Comparison of ENCODE assay signal across 13 cellular contexts in the genomic region with DNA sequence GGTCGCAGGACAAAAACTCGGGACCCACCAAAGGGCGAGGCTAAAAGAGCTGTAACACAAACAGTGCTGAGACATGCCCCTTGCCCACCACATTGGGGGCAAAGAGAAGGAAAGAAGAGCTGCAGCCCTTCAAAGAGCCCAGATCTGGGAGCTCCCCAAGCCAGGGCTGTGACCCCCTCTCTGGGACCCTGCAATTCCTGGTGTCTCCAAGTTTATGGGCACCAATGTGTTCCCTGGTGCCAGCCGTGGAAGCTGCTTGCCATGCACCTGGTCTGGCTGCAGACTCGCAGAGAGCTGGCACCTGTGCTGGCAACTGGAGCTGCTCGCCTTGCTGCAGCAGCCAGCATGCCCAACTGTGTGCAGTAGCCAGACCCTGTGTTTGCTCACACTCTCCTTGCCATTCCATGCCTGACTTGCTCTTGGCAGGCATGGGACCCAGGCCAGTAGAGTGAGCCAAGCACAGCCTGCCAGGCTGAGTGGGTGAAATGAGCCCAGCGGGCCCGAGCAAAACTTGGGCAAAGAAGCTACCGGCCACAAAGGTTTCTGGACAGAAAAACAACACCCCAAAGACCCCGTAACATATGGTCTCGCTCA. TPM values are rescaled to one million over a fixed set of nuclear protein-coding genes. Genes with fewer than 3 reads are reported as not detected.
A peak's percentile ranks its signal among the peaks of the same experiment; 100 is the strongest.
DNase-seq lines count a peak whose midpoint lies in the region; ATAC-seq and TF ChIP-seq lines count a peak whose summit lies in the region.
"Had no signal": no experiment of that assay in that cellular context is flagged by ENCODE, and none has a peak within 500 bp of the region (broad histone marks: within the 10 kb centered on the region; RNA-seq: fewer than 3 reads in every experiment).

No MANE protein-coding gene starts in this region.

- peak; percentile 33; the same call in 1 of the 2 replicates for ATAC-seq in Panc1
- ATAC-seq in gastroesophageal sphincter, result peak; percentile 36

- POLR2A ChIA-PET in Panc1 (lab: Charles Lee), result interaction anchor here (0.6 to 1.0 kb wide), 2 partner anchors 9 to 17 kb away, joined by 3 read pairs; no protein-coding TSS in a partner anchor

- WGBS in gastroesophageal sphincter (ENCODE audit: low coverage in 1 of 2), 2 donors, result 93% methylated on average over 3 of the region's 11 CpGs; no CpG with 5 or more reads in 1 of the 2 donors

- H3K4me1 ChIP-seq in Panc1 (ENCODE audit: control insufficient read depth, insufficient read depth, low read length) (no peaks in the 10 kb centered on the region), gastroesophageal sphincter (peaks cover 0 to 15% (median 0%) of the 10 kb centered on the region in 3 donors)
- H3K4me1 ChIP-seq in effector memory CD4-positive, alpha-beta T cell (ENCODE audit: control insufficient read depth, insufficient read depth, low read length, poor library complexity, severe bottlenecking), result no peaks in the 10 kb centered on the region

- H3K9me3 ChIP-seq in Panc1 (ENCODE audit: control insufficient read depth, insufficient read depth, low read depth, low read length) (no peaks in the 10 kb centered on the region; the same call in 1 of the 2 replicates), gastroesophageal sphincter (peaks cover 0 to 18% (median 0%) of the 10 kb centered on the region in 3 donors)
- H3K9me3 ChIP-seq in effector memory CD4-positive, alpha-beta T cell (ENCODE audit: control insufficient read depth, low read length), result no peaks in the 10 kb centered on the region

- H3K36me3 ChIP-seq in Panc1 (ENCODE audit: control insufficient read depth, insufficient read depth, low read length), result peaks cover 3% of the 10 kb centered on the region; the same call in 1 of the 2 replicates
- peaks cover 0 to 17% of the 10 kb centered on the region in 2 donors for H3K36me3 ChIP-seq in gastroesophageal sphincter
- peaks cover 12% of the 10 kb centered on the region for H3K36me3 ChIP-seq in effector memory CD4-positive, alpha-beta T cell (ENCODE audit: control insufficient read depth, insufficient read depth, low read length)

- intact Hi-C loops in Panc1 (cut with micrococcal nuclease; ENCODE audit: unreplicated experiment) (no loop called here), posterior cingulate gyrus (cut with DNase I) (no loop called here)

- DNase-seq in DMS79 treated with DMSO at 0.1 percent for 48 hours (lab: John Stamatoyannopoulos, UW) (peak; percentile 53), Panc1 (ENCODE audit: low read depth, low spot score) (no peak), posterior cingulate gyrus (peak in 7 of 10 donors; percentile 32 to 90 (median 63)), mucosa of gallbladder (ENCODE audit: low spot score) (no peak), SIG-M5 treated with dmso at 0.1 percent for 504 hours (lab: John Stamatoyannopoulos, UW; ENCODE audit: unreplicated experiment) (no peak)
- no peak for DNase-seq in activated CD4-positive, alpha-beta T cell treated with anti-CD3 and anti-CD28 coated beads, Interleukin-2, amount 50 U/mL, for 4 hours
- no peak for DNase-seq in effector memory CD4-positive, alpha-beta T cell
- DNase-seq: activated B cell treated with CpG ODN at 0.5 μM for 24 hours, cortex of kidney, DND-41, MM.1S, trophoblast cell had no signal

- CTCF ChIA-PET in Panc1 (lab: Charles Lee), result no interaction called here

- no peak overlapping the region for H3K4me3 ChIP-seq in Panc1 (ENCODE audit: low read depth in 2 of 2, low read length in 2 of 2)
- no peak overlapping the region for H3K4me3 ChIP-seq in gastroesophageal sphincter
- no peak overlapping the region for H3K4me3 ChIP-seq in effector memory CD4-positive, alpha-beta T cell (ENCODE audit: insufficient read depth, low read depth, low read length, poor library complexity, severe bottlenecking)

- no peaks in the 10 kb centered on the region for H3K27me3 ChIP-seq in Panc1 (ENCODE audit: control insufficient read depth, insufficient read depth, low read length)
- H3K27me3 ChIP-seq in gastroesophageal sphincter, result no peaks in the 10 kb centered on the region
- H3K27me3 ChIP-seq in effector memory CD4-positive, alpha-beta T cell (replicated peaks; ENCODE audit: control insufficient read depth, insufficient read depth, low read length, poor library complexity, severe bottlenecking), result no peaks in the 10 kb centered on the region

- in situ Hi-C loops in Panc1 (cut with HindIII; ENCODE audit: low pct_unique_long_range_greater_than_20kb, low sequenced_read_pairs), result no loop called here

- TF ChIP-seq CTCF in Panc1 (IDR thresholded peaks at IDR 0.05), result no peak
- no peak for TF ChIP-seq CTCF in gastroesophageal sphincter (IDR thresholded peaks at IDR 0.05)

- no TSS peak for BruUV-seq in Panc1 (replicated peaks; lab: Mats Ljungman, UMichigan)

- TF ChIP-seq EP300 in gastroesophageal sphincter (IDR thresholded peaks at IDR 0.05), result no peak

- H3K27ac ChIP-seq in Panc1 (ENCODE audit: low read length), result no peak overlapping the region
- H3K27ac ChIP-seq in gastroesophageal sphincter, result no peak overlapping the region
- no peak overlapping the region for H3K27ac ChIP-seq in effector memory CD4-positive, alpha-beta T cell (ENCODE audit: insufficient read depth, low read length, poor library complexity, severe bottlenecking)

- TF ChIP-seq POLR2A in gastroesophageal sphincter (IDR thresholded peaks at IDR 0.05), result no peak

RNA-seq across cellular contexts. Expression of a gene that starts 16.0 kb away (rescaled TPM):
- 23.1 TPM for total RNA-seq in Panc1 (2021; ENCODE audit: unreplicated experiment)
- polyA plus RNA-seq in Panc1 (2012; ENCODE audit: insufficient read length), result 15.3 TPM
- total RNA-seq in gastroesophageal sphincter, result 10 to 100 TPM; 25.7 to 32.4 (median 28.1) TPM
- 25.8 TPM for total RNA-seq in mucosa of gallbladder

RNA-seq across cellular contexts. Expression of a gene that starts 16.1 kb away (rescaled TPM):
- total RNA-seq in Panc1 (2021; ENCODE audit: unreplicated experiment) (204 TPM), gastroesophageal sphincter (100 to 1,000 TPM; 395 to 658 (median 466) TPM), mucosa of gallbladder (261 TPM)
- polyA plus RNA-seq in Panc1 (2012; ENCODE audit: insufficient read length), result 463 TPM

RNA-seq across cellular contexts. Expression of a gene that starts 24.6 kb away (rescaled TPM):
- total RNA-seq in Panc1 (2021; ENCODE audit: unreplicated experiment) (387 TPM), gastroesophageal sphincter (10 to 100 TPM; 21.7 to 41.1 (median 35.4) TPM), mucosa of gallbladder (142 TPM)
- polyA plus RNA-seq in Panc1 (2012; ENCODE audit: insufficient read length), result 549 TPM

RNA-seq across cellular contexts. Expression of a gene that starts 31.8 kb away (rescaled TPM):
- 200 TPM for total RNA-seq in Panc1 (2021; ENCODE audit: unreplicated experiment)
- polyA plus RNA-seq in Panc1 (2012; ENCODE audit: insufficient read length), result 200 TPM
- total RNA-seq in gastroesophageal sphincter, result 10 to 100 TPM; 67.6 to 84.4 (median 76.9) TPM
- total RNA-seq in mucosa of gallbladder, result 161 TPM

Comparison
In these comparisons a context has a peak if more than half of its experiments do, and no peak if none do; other contexts are left out.
1. DNase-seq: peak in DMS79 treated with DMSO at 0.1 percent for 48 hours (single experiment) and posterior cingulate gyrus (7 of 10); none in Panc1 (single experiment), mucosa of gallbladder (single experiment), activated CD4-positive, alpha-beta T cell treated with anti-CD3 and anti-CD28 coated beads, Interleukin-2, amount 50 U/mL, for 4 hours (0 of 2), SIG-M5 treated with dmso at 0.1 percent for 504 hours (single experiment) and effector memory CD4-positive, alpha-beta T cell (0 of 3).